Comparison of ENCODE assay signal across 24 cellular contexts in the genomic region with DNA sequence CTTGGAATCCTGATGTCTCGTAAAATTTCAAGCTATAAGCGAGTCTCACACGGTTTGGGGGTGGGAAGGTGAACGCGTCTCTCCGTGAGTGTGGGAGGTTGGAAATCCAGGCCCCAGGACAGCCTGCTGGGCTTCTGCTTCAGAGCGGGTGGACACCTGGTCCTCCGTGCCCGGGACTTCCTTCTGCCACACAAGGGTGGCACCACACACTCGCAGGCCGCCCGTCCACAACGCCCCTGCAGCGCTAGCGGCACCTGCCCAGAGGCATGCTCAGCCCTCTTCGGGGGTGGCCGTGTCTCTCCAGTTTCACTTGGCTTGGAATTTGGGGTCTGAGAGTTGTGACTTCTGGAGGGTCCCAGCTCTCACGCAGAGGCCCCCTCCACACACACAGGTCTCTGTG.
"Had no signal": no experiment of that assay in that cellular context is flagged by ENCODE, and none has a peak within 500 bp of the region (broad histone marks: within the 10 kb centered on the region; RNA-seq: fewer than 3 reads in every experiment).

No MANE protein-coding gene starts in this region.

- H3K27ac ChIP-seq: stomach, suprapubic skin, testis, thoracic aorta, thyroid gland, tibial artery, tibial nerve, transverse colon, upper lobe of left lung, upper lobe of right lung, uterus, vagina had no signal

- H3K27me3 ChIP-seq: testis, thyroid gland, upper lobe of left lung, uterus, vagina had no signal

- H3K9me3 ChIP-seq: stomach, suprapubic skin, testis, thoracic aorta, thyroid gland, tibial artery, tibial nerve, transverse colon, upper lobe of left lung, upper lobe of right lung, uterus, vagina had no signal

- H3K4me3 ChIP-seq: stomach, suprapubic skin, testis, thoracic aorta, thyroid gland, tibial artery, tibial nerve, transverse colon, upper lobe of left lung, upper lobe of right lung, uterus, vagina had no signal

- DNase-seq: stimulated activated CD4-positive, alpha-beta T cell treated with anti-CD3 and anti-CD28 coated beads, Interleukin-2, amount 100 ng/mL, for 48 hours; stimulated activated CD4-positive, alpha-beta T cell treated with anti-CD3 and anti-CD28 coated beads, Interleukin-4, amount 100 ng/mL, for 1 hour; stimulated activated CD4-positive, alpha-beta T cell treated with anti-CD3 and anti-CD28 coated beads, Interleukin-4, amount 100 ng/mL, for 24 hours; stimulated activated CD4-positive, alpha-beta T cell treated with anti-CD3 and anti-CD28 coated beads, Interleukin-4, amount 100 ng/mL, for 4 hours; stimulated activated CD8-positive, alpha-beta memory T cell treated with anti-CD3 and anti-CD28 coated beads, Interleukin-4, amount 100 ng/mL, for 48 hours; stimulated activated naive B cell treated with anti-CD40 and anti-IgM and Interleukin-4, amounts not matched to agents 10 μg/mL and 1 μg/mL and 100 μg/mL, for 72 hours; stimulated activated naive CD4-positive, alpha-beta T cell; stimulated activated naive CD4-positive, alpha-beta T cell treated with Interleukin-2 at 50 U/mL for 16 hours; stimulated activated naive CD8-positive, alpha-beta T cell treated with anti-CD3 and anti-CD28 coated beads, Interleukin-15, amount 100 ng/mL, for 72 hours; stimulated activated naive CD8-positive, alpha-beta T cell treated with anti-CD3 and anti-CD28 coated beads, Interleukin-15, Interleukin-2, amounts not matched to agents 100 U/mL and 50 U/mL, for 24 hours; stomach; testis; thyroid gland; tibial artery; transverse colon; upper lobe of left lung; upper lobe of right lung; uterus had no signal

- H3K4me1 ChIP-seq: testis, thyroid gland, uterus, vagina had no signal

- ATAC-seq: stimulated activated effector memory CD8-positive, alpha-beta T cell treated with anti-CD3 and anti-CD28 coated beads, Interleukin-12 subunit alpha, Interleukin-12 subunit beta, amount 100 ng/mL, for 72 hours; stimulated activated memory B cell treated with anti-CD40 and anti-IgM and Interleukin-4, amounts not matched to agents 10 μg/mL and 1 μg/mL and 100 μg/mL, for 72 hours; stimulated activated naive B cell treated with anti-CD40 and anti-IgM and Interleukin-4, amounts not matched to agents 10 μg/mL and 1 μg/mL and 100 μg/mL, for 72 hours; stimulated activated naive CD8-positive, alpha-beta T cell treated with anti-CD3 and anti-CD28 coated beads, Interleukin-15, amount 100 ng/mL, for 72 hours; stimulated activated naive CD8-positive, alpha-beta T cell treated with anti-CD3 and anti-CD28 coated beads, Interleukin-15, Interleukin-2, amounts not matched to agents 100 U/mL and 50 U/mL, for 24 hours; upper lobe of right lung had no signal

- H3K36me3 ChIP-seq: stomach, suprapubic skin, thoracic aorta, thyroid gland, tibial artery, tibial nerve, transverse colon, upper lobe of left lung, upper lobe of right lung, uterus, vagina had no signal
